ENCODE assay signal across 9 cellular contexts in genomic region chr9:113221800-113222481, GRCh38. TPM values are rescaled to one million over a fixed set of nuclear protein-coding genes. Genes with fewer than 3 reads are reported as not detected.
A peak's percentile ranks its signal among the peaks of the same experiment; 100 is the strongest.
DNase-seq lines count a peak whose midpoint lies in the region; ATAC-seq, FAIRE-seq and TF ChIP-seq lines count a peak whose summit lies in the region.
"Had no signal": no experiment of that assay in that cellular context is flagged by ENCODE, and none has a peak within 500 bp of the region (broad histone marks: within the 10 kb centered on the region; RNA-seq: fewer than 3 reads in every experiment).

No MANE protein-coding gene starts in this region.

- H3K9me3 Mint-ChIP-seq in stimulated activated naive B cell treated with anti-CD40 and anti-IgM and Interleukin-4, amounts not matched to agents 10 μg/mL and 1 μg/mL and 100 μg/mL, for 72 hours: no peaks in the 10 kb centered on the region

- ATAC-seq in stimulated activated naive B cell treated with anti-CD40 and anti-IgM and Interleukin-4, amounts not matched to agents 10 μg/mL and 1 μg/mL and 100 μg/mL, for 72 hours (replicated peaks): no peak
- ATAC-seq in GM21825 (IDR thresholded peaks at IDR 0.05; ENCODE audit: unreplicated experiment) (no peak), GM21423 (IDR thresholded peaks at IDR 0.05; ENCODE audit: unreplicated experiment) (no peak)

- POLR2A ChIA-PET in BJ (lab: Charles Lee): interaction anchor here (1.0 kb wide), 1 partner anchor 53 kb away, joined by 6 read pairs; the partner anchor contains the start of genes CDC26 and PRPF4

- DNase-seq in BJ (ENCODE audit: low read depth) (no peak), iPS-NIHi11 (ENCODE audit: low spot score) (peak; percentile 14), D721Med (ENCODE audit: insufficient read length, low spot score) (no peak)
- DNase-seq in stimulated activated naive B cell treated with anti-CD40 and anti-IgM and Interleukin-4, amounts not matched to agents 10 μg/mL and 1 μg/mL and 100 μg/mL, for 72 hours: no peak

- CTCF ChIA-PET in BJ (lab: Yijun Ruan, JAX): interaction anchor here (1.0 to 2.2 kb wide), 4 partner anchors 20 to 53 kb away, joined by 4 read pairs; no protein-coding TSS in a partner anchor

- no peaks in the 10 kb centered on the region for H3K27me3 Mint-ChIP-seq in stimulated activated naive B cell treated with anti-CD40 and anti-IgM and Interleukin-4, amounts not matched to agents 10 μg/mL and 1 μg/mL and 100 μg/mL, for 72 hours

- H3K27ac Mint-ChIP-seq in stimulated activated naive B cell treated with anti-CD40 and anti-IgM and Interleukin-4, amounts not matched to agents 10 μg/mL and 1 μg/mL and 100 μg/mL, for 72 hours: peak overlapping the region; percentile 88

- peaks cover 14 to 43% of the 10 kb centered on the region in 2 donors for H3K4me1 Mint-ChIP-seq in stimulated activated naive B cell treated with anti-CD40 and anti-IgM and Interleukin-4, amounts not matched to agents 10 μg/mL and 1 μg/mL and 100 μg/mL, for 72 hours

- H3K9me3 ChIP-seq in KOPT-K1 (ENCODE audit: insufficient read depth, low read length, poor library complexity, severe bottlenecking): no peaks in the 10 kb centered on the region

- H3K36me3 Mint-ChIP-seq in stimulated activated naive B cell treated with anti-CD40 and anti-IgM and Interleukin-4, amounts not matched to agents 10 μg/mL and 1 μg/mL and 100 μg/mL, for 72 hours: peaks cover 7% of the 10 kb centered on the region in 2 donors

- TF ChIP-seq CTCF in BJ (IDR thresholded peaks at IDR 0.05; ENCODE audit: insufficient read depth, low read depth, low read length) (no peak), D721Med (IDR thresholded peaks at IDR 0.05; ENCODE audit: insufficient read depth, missing control alignments) (no peak)

- no peak for FAIRE-seq in D721Med (lab: Jason Lieb, UNC)
- FAIRE-seq: islet of Langerhans had no signal

- no peaks in the 10 kb centered on the region for H3K27me3 ChIP-seq in BJ (ENCODE audit: control insufficient read depth, insufficient read depth, low read length)

- peak overlapping the region; percentile 96 to 97 for H3K4me3 Mint-ChIP-seq in stimulated activated naive B cell treated with anti-CD40 and anti-IgM and Interleukin-4, amounts not matched to agents 10 μg/mL and 1 μg/mL and 100 μg/mL, for 72 hours

- H3K36me3 ChIP-seq in BJ (ENCODE audit: control insufficient read depth, insufficient read depth, low read length) (no peaks in the 10 kb centered on the region), KOPT-K1 (ENCODE audit: insufficient read depth, low read length) (peaks cover 7% of the 10 kb centered on the region; the same call in 1 of the 2 replicates)

- H3K27ac ChIP-seq in KOPT-K1 (ENCODE audit: low read depth, low read length, poor library complexity, severe bottlenecking) (peak overlapping the region; percentile 79), angular gyrus (ENCODE audit: low read depth, low read length) (peak overlapping the region; percentile 25)

- H3K4me3 ChIP-seq in BJ (ENCODE audit: low read depth, low read length): peak overlapping the region; percentile 92

RNA-seq across cellular contexts. Expression of gene SLC31A1, which starts 0.6 kb away (rescaled TPM):
- polyA plus RNA-seq in BJ (2011; rRNA removed): 25.7 and 36.6 TPM in 2 replicates
- 22.3 and 23.3 TPM in 2 replicates for polyA minus RNA-seq in BJ (2011; rRNA and poly(A)+ RNA removed)

RNA-seq across cellular contexts. Expression of gene FKBP15, which starts 0.9 kb away (rescaled TPM):
- 29.2 and 45.0 TPM in 2 replicates for polyA plus RNA-seq in BJ (2011; rRNA removed)
- polyA minus RNA-seq in BJ (2011; rRNA and poly(A)+ RNA removed): 48.1 and 80.0 TPM in 2 replicates

RNA-seq across cellular contexts. Expression of gene CDC26, which starts 53.4 kb away (rescaled TPM):
- polyA plus RNA-seq in BJ (2011; rRNA removed): 11.1 and 33.2 TPM in 2 replicates
- polyA minus RNA-seq in BJ (2011; rRNA and poly(A)+ RNA removed): 6.2 and 7.4 TPM in 2 replicates

RNA-seq across cellular contexts. Expression of gene PRPF4, which starts 53.5 kb away (rescaled TPM):
- polyA plus RNA-seq in BJ (2011; rRNA removed): 16.6 and 18.3 TPM in 2 replicates
- 9.6 and 12.8 TPM in 2 replicates for polyA minus RNA-seq in BJ (2011; rRNA and poly(A)+ RNA removed)
